Comparison of ENCODE assay signal across 1 cellular context in the genomic region with DNA sequence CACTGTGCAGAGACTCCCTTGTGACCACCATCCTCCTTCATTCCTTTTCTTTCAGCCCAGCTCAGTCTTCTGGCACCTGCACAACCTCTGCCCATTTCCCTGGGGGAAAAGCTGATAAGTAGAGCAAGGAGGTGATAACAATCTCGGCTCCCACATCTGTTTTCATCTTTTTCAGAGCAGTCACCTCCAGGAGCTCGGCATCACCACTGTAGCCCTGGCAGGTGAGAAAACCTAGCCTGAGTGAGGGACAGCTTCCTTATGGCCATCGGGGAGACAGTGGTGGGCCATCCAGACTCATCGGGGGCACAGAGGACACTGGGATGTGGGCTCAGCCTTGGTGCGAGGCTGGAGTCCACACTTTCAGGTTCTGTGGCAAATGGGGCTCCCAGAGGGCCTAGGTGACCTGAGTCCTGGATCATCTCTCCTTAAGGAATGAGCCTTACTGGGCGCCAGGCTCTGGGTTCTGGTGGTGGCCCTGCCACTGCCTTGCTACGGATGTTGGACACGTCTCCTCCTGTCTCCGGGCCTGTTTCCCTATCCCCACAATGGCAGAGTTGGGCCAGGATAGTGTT.
TF ChIP-seq lines count a peak whose summit lies in the region.

No MANE protein-coding gene starts in this region.

TF ChIP-seq in WTC11, 78 proteins besides CTCF, POLR2A, EP300 and RAD21 (continued from another document):
- TF ChIP-seq, protein P1, sequence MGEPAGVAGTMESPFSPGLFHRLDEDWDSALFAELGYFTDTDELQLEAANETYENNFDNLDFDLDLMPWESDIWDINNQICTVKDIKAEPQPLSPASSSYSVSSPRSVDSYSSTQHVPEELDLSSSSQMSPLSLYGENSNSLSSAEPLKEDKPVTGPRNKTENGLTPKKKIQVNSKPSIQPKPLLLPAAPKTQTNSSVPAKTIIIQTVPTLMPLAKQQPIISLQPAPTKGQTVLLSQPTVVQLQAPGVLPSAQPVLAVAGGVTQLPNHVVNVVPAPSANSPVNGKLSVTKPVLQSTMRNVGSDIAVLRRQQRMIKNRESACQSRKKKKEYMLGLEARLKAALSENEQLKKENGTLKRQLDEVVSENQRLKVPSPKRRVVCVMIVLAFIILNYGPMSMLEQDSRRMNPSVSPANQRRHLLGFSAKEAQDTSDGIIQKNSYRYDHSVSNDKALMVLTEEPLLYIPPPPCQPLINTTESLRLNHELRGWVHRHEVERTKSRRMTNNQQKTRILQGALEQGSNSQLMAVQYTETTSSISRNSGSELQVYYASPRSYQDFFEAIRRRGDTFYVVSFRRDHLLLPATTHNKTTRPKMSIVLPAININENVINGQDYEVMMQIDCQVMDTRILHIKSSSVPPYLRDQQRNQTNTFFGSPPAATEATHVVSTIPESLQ (CRISPR knock-in tag; IDR thresholded peaks at IDR 0.05), result no peak
- TF ChIP-seq, protein P2, sequence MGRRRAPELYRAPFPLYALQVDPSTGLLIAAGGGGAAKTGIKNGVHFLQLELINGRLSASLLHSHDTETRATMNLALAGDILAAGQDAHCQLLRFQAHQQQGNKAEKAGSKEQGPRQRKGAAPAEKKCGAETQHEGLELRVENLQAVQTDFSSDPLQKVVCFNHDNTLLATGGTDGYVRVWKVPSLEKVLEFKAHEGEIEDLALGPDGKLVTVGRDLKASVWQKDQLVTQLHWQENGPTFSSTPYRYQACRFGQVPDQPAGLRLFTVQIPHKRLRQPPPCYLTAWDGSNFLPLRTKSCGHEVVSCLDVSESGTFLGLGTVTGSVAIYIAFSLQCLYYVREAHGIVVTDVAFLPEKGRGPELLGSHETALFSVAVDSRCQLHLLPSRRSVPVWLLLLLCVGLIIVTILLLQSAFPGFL (CRISPR knock-in tag; IDR thresholded peaks at IDR 0.05; ENCODE audit: borderline replicate concordance), result no peak
- TF ChIP-seq NR3C1 (CRISPR knock-in tag; conservative IDR thresholded peaks at IDR 0.05; ENCODE audit: low read depth) (no peak), PRRX2 (CRISPR knock-in tag; IDR thresholded peaks at IDR 0.05) (no peak), NFATC4 (CRISPR knock-in tag; IDR thresholded peaks at IDR 0.05) (no peak)
- TF ChIP-seq, protein P3, sequence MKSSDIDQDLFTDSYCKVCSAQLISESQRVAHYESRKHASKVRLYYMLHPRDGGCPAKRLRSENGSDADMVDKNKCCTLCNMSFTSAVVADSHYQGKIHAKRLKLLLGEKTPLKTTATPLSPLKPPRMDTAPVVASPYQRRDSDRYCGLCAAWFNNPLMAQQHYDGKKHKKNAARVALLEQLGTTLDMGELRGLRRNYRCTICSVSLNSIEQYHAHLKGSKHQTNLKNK (CRISPR knock-in tag; IDR thresholded peaks at IDR 0.05), result no peak
